Comparison of ENCODE assay signal across 1 cellular context in genomic region chr3:129633751-129634481, GRCh38.
TF ChIP-seq lines count a peak whose summit lies in the region.

No MANE protein-coding gene starts in this region.

TF ChIP-seq in HCT116, 20 proteins besides CTCF, POLR2A, EP300 and RAD21 (continued from another document):
- TF ChIP-seq REST (IDR thresholded peaks at IDR 0.05; ENCODE audit: low read depth) (no peak), SRF (IDR thresholded peaks at IDR 0.05; ENCODE audit: low read depth) (no peak), ZBTB33 (IDR thresholded peaks at IDR 0.05; ENCODE audit: extremely low read depth, insufficient replicate concordance, low read length) (no peak), EZH2phosphoT487 (IDR thresholded peaks at IDR 0.05; ENCODE audit: borderline replicate concordance) (no peak), JUND (IDR thresholded peaks at IDR 0.05) (no peak), FOSL1 (IDR thresholded peaks at IDR 0.05; ENCODE audit: low read depth) (no peak), SIN3A (IDR thresholded peaks at IDR 0.05; ENCODE audit: low read depth) (no peak), ZFX (IDR thresholded peaks at IDR 0.05) (no peak), MAX (IDR thresholded peaks at IDR 0.05) (no peak), EGR1 (IDR thresholded peaks at IDR 0.05; ENCODE audit: low read depth) (no peak), ZNF274 (IDR thresholded peaks at IDR 0.05; ENCODE audit: low read depth, low read length) (no peak), TCF7L2 (IDR thresholded peaks at IDR 0.05; ENCODE audit: borderline replicate concordance, extremely low read depth, insufficient read depth, insufficient read length) (no peak), POLR2AphosphoS5 (IDR thresholded peaks at IDR 0.05; ENCODE audit: low read depth, low read length) (no peak)
